Comparison of ENCODE assay signal across 15 cellular contexts in genomic region chr11:84106560-84106959, GRCh38.
"Had no signal": no experiment of that assay in that cellular context is flagged by ENCODE, and none has a peak within 500 bp of the region (broad histone marks: within the 10 kb centered on the region; RNA-seq: fewer than 3 reads in every experiment).

No MANE protein-coding gene starts in this region.

- H3K9me3 Mint-ChIP-seq: activated naive CD4-positive, alpha-beta T cell treated with anti-CD3 and anti-CD28 coated beads, Interleukin-2, amount 50 U/mL, for 24 hours; endodermal cell; neural crest cell had no signal

- H3K4me1 ChIP-seq: gastrocnemius medialis, heart left ventricle, stomach had no signal

- H3K9me3 ChIP-seq: gastrocnemius medialis, heart left ventricle, stomach, thoracic aorta had no signal

- H3K4me3 ChIP-seq: cardiac muscle cell, gastrocnemius medialis, heart left ventricle, stomach, thoracic aorta had no signal

- DNase-seq: activated CD4-positive, alpha-beta T cell treated with anti-CD3 and anti-CD28 coated beads for 36 hours; activated CD8-positive, alpha-beta T cell treated with anti-CD3 and anti-CD28 coated beads for 36 hours; activated effector memory CD4-positive, alpha-beta T cell treated with anti-CD3 and anti-CD28 coated beads, Interleukin-2, amount 50 U/mL, for 16 hours; activated T-cell treated with anti-CD3 and anti-CD28 coated beads, Interleukin-2, amount 50 U/mL, for 48 hours; endodermal cell; gastrocnemius medialis; heart left ventricle; left cardiac atrium; stimulated activated CD4-positive, alpha-beta T cell treated with anti-CD3 and anti-CD28 coated beads, Interleukin-12 subunit alpha, Interleukin-12 subunit beta, amount 100 ng/mL, for 4 hours; stimulated activated CD4-positive, alpha-beta T cell treated with anti-CD3 and anti-CD28 coated beads, Interleukin-2, amount 100 ng/mL, for 24 hours; stomach had no signal

- ATAC-seq: activated CD4-positive, alpha-beta T cell treated with anti-CD3 and anti-CD28 coated beads for 36 hours; activated CD8-positive, alpha-beta T cell treated with anti-CD3 and anti-CD28 coated beads for 36 hours; gastrocnemius medialis; heart left ventricle; left cardiac atrium had no signal

- H3K27ac ChIP-seq: cardiac muscle cell, gastrocnemius medialis, heart left ventricle, stomach, thoracic aorta had no signal

- H3K27ac Mint-ChIP-seq: activated CD4-positive, alpha-beta T cell treated with anti-CD3 and anti-CD28 coated beads for 36 hours; activated CD8-positive, alpha-beta T cell treated with anti-CD3 and anti-CD28 coated beads for 36 hours; activated naive CD4-positive, alpha-beta T cell treated with anti-CD3 and anti-CD28 coated beads, Interleukin-2, amount 50 U/mL, for 24 hours; endodermal cell had no signal

- H3K4me3 Mint-ChIP-seq: activated CD4-positive, alpha-beta T cell treated with anti-CD3 and anti-CD28 coated beads for 36 hours; activated CD8-positive, alpha-beta T cell treated with anti-CD3 and anti-CD28 coated beads for 36 hours; activated naive CD4-positive, alpha-beta T cell treated with anti-CD3 and anti-CD28 coated beads, Interleukin-2, amount 50 U/mL, for 24 hours; endodermal cell; neural crest cell had no signal

- H3K36me3 ChIP-seq: cardiac muscle cell, gastrocnemius medialis, heart left ventricle, stomach, thoracic aorta had no signal

- H3K27me3 ChIP-seq: cardiac muscle cell, gastrocnemius medialis, heart left ventricle, stomach had no signal

- H3K36me3 Mint-ChIP-seq: activated naive CD4-positive, alpha-beta T cell treated with anti-CD3 and anti-CD28 coated beads, Interleukin-2, amount 50 U/mL, for 24 hours had no signal

- H3K27me3 Mint-ChIP-seq: activated CD4-positive, alpha-beta T cell treated with anti-CD3 and anti-CD28 coated beads for 36 hours; activated CD8-positive, alpha-beta T cell treated with anti-CD3 and anti-CD28 coated beads for 36 hours; activated naive CD4-positive, alpha-beta T cell treated with anti-CD3 and anti-CD28 coated beads, Interleukin-2, amount 50 U/mL, for 24 hours had no signal

- H3K4me1 Mint-ChIP-seq: activated CD4-positive, alpha-beta T cell treated with anti-CD3 and anti-CD28 coated beads for 36 hours; activated naive CD4-positive, alpha-beta T cell treated with anti-CD3 and anti-CD28 coated beads, Interleukin-2, amount 50 U/mL, for 24 hours had no signal
